In genomic region chr2:177731384-177731783, GRCh38 we compare ENCODE assay signal across 17 cellular contexts.
"Had no signal": no experiment of that assay in that cellular context is flagged by ENCODE, and none has a peak within 500 bp of the region (broad histone marks: within the 10 kb centered on the region; RNA-seq: fewer than 3 reads in every experiment).

No MANE protein-coding gene starts in this region.

- H3K27ac ChIP-seq: colonic mucosa, epithelial cell of prostate, gastroesophageal sphincter, pancreas, suprapubic skin had no signal

- ATAC-seq: activated T-helper 17 cell treated with anti-CD3 and anti-CD28 coated beads, Interleukin-2, amount 50 U/mL, for 72 hours; gastroesophageal sphincter; natural killer cell treated with Interleukin-12 subunit alpha and Interleukin-12 subunit beta and Interleukin-15 and Interleukin-18, amount 100 ng/mL, for 72 hours; pancreas; stimulated activated naive CD8-positive, alpha-beta T cell treated with anti-CD3 and anti-CD28 coated beads, Interleukin-15, Interleukin-2, amounts not matched to agents 100 U/mL and 50 U/mL, for 24 hours had no signal

- H3K27me3 ChIP-seq: colonic mucosa had no signal

- DNase-seq: activated CD4-positive, alpha-beta T cell treated with anti-CD3 and anti-CD28 coated beads, Interleukin-2, amount 10 ng/mL, durations not matched to agents 7 days and 5 days; activated CD4-positive, CD25-positive, alpha-beta regulatory T cell; activated CD8-positive, alpha-beta memory T cell treated with anti-CD3 and anti-CD28 coated beads for 24 hours; activated naive CD4-positive, alpha-beta T cell treated with anti-CD3 and anti-CD28 coated beads, Interleukin-2, amount 10 ng/mL, durations not matched to agents 7 days and 5 days; colonic mucosa; effector CD8-positive, alpha-beta T cell; mammary epithelial cell; pancreas; stimulated activated CD4-positive, alpha-beta T cell treated with anti-CD3 and anti-CD28 coated beads, Interleukin-2, amount 100 ng/mL, for 48 hours; stimulated activated naive CD8-positive, alpha-beta T cell treated with anti-CD3 and anti-CD28 coated beads, Interleukin-15, Interleukin-2, amounts not matched to agents 100 U/mL and 50 U/mL, for 24 hours; T-helper 1 cell had no signal

- H3K4me3 ChIP-seq: colonic mucosa, gastroesophageal sphincter, pancreas, suprapubic skin had no signal

- H3K4me1 ChIP-seq: colonic mucosa, gastroesophageal sphincter, pancreas, suprapubic skin had no signal

- H3K27ac Mint-ChIP-seq: activated CD4-positive, alpha-beta T cell treated with anti-CD3 and anti-CD28 coated beads, Interleukin-2, amount 10 ng/mL, durations not matched to agents 7 days and 5 days; activated naive CD4-positive, alpha-beta T cell treated with anti-CD3 and anti-CD28 coated beads, Interleukin-2, amount 10 ng/mL, durations not matched to agents 7 days and 5 days; activated T-helper 17 cell treated with anti-CD3 and anti-CD28 coated beads, Interleukin-2, amount 50 U/mL, for 72 hours; natural killer cell treated with Interleukin-12 subunit alpha and Interleukin-12 subunit beta and Interleukin-15 and Interleukin-18, amount 100 ng/mL, for 72 hours; type B pancreatic cell had no signal

- FAIRE-seq: pancreas had no signal

- H3K36me3 ChIP-seq: colonic mucosa, gastroesophageal sphincter, pancreas, suprapubic skin had no signal

- H3K4me1 Mint-ChIP-seq: activated naive CD4-positive, alpha-beta T cell treated with anti-CD3 and anti-CD28 coated beads, Interleukin-2, amount 10 ng/mL, durations not matched to agents 7 days and 5 days; activated T-helper 17 cell treated with anti-CD3 and anti-CD28 coated beads, Interleukin-2, amount 50 U/mL, for 72 hours had no signal

- H3K9me3 Mint-ChIP-seq: activated CD4-positive, alpha-beta T cell treated with anti-CD3 and anti-CD28 coated beads, Interleukin-2, amount 10 ng/mL, durations not matched to agents 7 days and 5 days; activated naive CD4-positive, alpha-beta T cell treated with anti-CD3 and anti-CD28 coated beads, Interleukin-2, amount 10 ng/mL, durations not matched to agents 7 days and 5 days; activated T-helper 17 cell treated with anti-CD3 and anti-CD28 coated beads, Interleukin-2, amount 50 U/mL, for 72 hours; natural killer cell treated with Interleukin-12 subunit alpha and Interleukin-12 subunit beta and Interleukin-15 and Interleukin-18, amount 100 ng/mL, for 72 hours had no signal

- H3K36me3 Mint-ChIP-seq: activated naive CD4-positive, alpha-beta T cell treated with anti-CD3 and anti-CD28 coated beads, Interleukin-2, amount 10 ng/mL, durations not matched to agents 7 days and 5 days; natural killer cell treated with Interleukin-12 subunit alpha and Interleukin-12 subunit beta and Interleukin-15 and Interleukin-18, amount 100 ng/mL, for 72 hours; type B pancreatic cell had no signal

- H3K9me3 ChIP-seq: colonic mucosa, gastroesophageal sphincter, pancreas, suprapubic skin had no signal

- H3K27me3 Mint-ChIP-seq: type B pancreatic cell had no signal

- H3K4me3 Mint-ChIP-seq: activated CD4-positive, alpha-beta T cell treated with anti-CD3 and anti-CD28 coated beads, Interleukin-2, amount 10 ng/mL, durations not matched to agents 7 days and 5 days; activated naive CD4-positive, alpha-beta T cell treated with anti-CD3 and anti-CD28 coated beads, Interleukin-2, amount 10 ng/mL, durations not matched to agents 7 days and 5 days; activated T-helper 17 cell treated with anti-CD3 and anti-CD28 coated beads, Interleukin-2, amount 50 U/mL, for 72 hours; natural killer cell treated with Interleukin-12 subunit alpha and Interleukin-12 subunit beta and Interleukin-15 and Interleukin-18, amount 100 ng/mL, for 72 hours; type B pancreatic cell had no signal
